8 cellular contexts compared by ENCODE assay signal in genomic region chr5:392431-392988, GRCh38. TPM values are rescaled to one million over a fixed set of nuclear protein-coding genes. Genes with fewer than 3 reads are reported as not detected.
DNase-seq lines count a peak whose midpoint lies in the region; ATAC-seq and TF ChIP-seq lines count a peak whose summit lies in the region.
"Had no signal": no experiment of that assay in that cellular context is flagged by ENCODE, and none has a peak within 500 bp of the region (broad histone marks: within the 10 kb centered on the region; RNA-seq: fewer than 3 reads in every experiment).

No MANE protein-coding gene starts in this region.

- H3K27ac ChIP-seq in esophagus muscularis mucosa (replicated peaks in 1 of 4): no peak overlapping the region
- H3K27ac ChIP-seq: cardiac muscle cell had no signal

- DNase-seq in SIG-M5 (lab: John Stamatoyannopoulos, UW) (peak; percentile 97), posterior vena cava (ENCODE audit: low spot score) (peak; percentile 67), esophagus muscularis mucosa (ENCODE audit: extremely low spot score) (no peak), GM03348 (ENCODE audit: low spot score) (no peak)
- DNase-seq in activated naive CD4-positive, alpha-beta T cell treated with Interleukin-2 at 50 U/mL for 16 hours: peak; percentile 81

- no peak for TF ChIP-seq POLR2A in esophagus muscularis mucosa (IDR thresholded peaks at IDR 0.05; ENCODE audit: low read depth)

- peaks cover 0 to 19% (median 0%) of the 10 kb centered on the region in 4 donors for H3K27me3 ChIP-seq in esophagus muscularis mucosa
- H3K27me3 ChIP-seq: cardiac muscle cell had no signal

- peaks cover 0 to 10% (median 2%) of the 10 kb centered on the region in 4 donors for H3K4me1 ChIP-seq in esophagus muscularis mucosa

- no peak overlapping the region for H3K4me3 ChIP-seq in esophagus muscularis mucosa
- H3K4me3 ChIP-seq: cardiac muscle cell had no signal

- ATAC-seq in GM19025 (IDR thresholded peaks at IDR 0.05; ENCODE audit: low read depth, unreplicated experiment): peak; percentile 69
- ATAC-seq in HG02970 (IDR thresholded peaks at IDR 0.05; ENCODE audit: low FRiP score, unreplicated experiment): peak; percentile 80

- no peak for TF ChIP-seq EP300 in esophagus muscularis mucosa (IDR thresholded peaks at IDR 0.05)

- intact Hi-C loops in posterior vena cava (cut with DNase I): no loop called here
- intact Hi-C loops in esophagus muscularis mucosa (cut with DNase I): no loop called here

- no peaks in the 10 kb centered on the region for H3K36me3 ChIP-seq in esophagus muscularis mucosa
- H3K36me3 ChIP-seq: cardiac muscle cell had no signal

- WGBS in esophagus muscularis mucosa: 86% methylated on average over 30 of the region's 30 CpGs

- no peak for TF ChIP-seq CTCF in esophagus muscularis mucosa (IDR thresholded peaks at IDR 0.05)

- no peaks in the 10 kb centered on the region for H3K9me3 ChIP-seq in esophagus muscularis mucosa

RNA-seq across cellular contexts. Expression of gene EXOC3, which starts 50.5 kb away (rescaled TPM):
- total RNA-seq in posterior vena cava (10 to 100 TPM; 52.6 to 54.2 TPM), esophagus muscularis mucosa (10 to 100 TPM; 48.6 to 82.1 (median 59.3) TPM)

Comparison
In these comparisons a context has a peak if more than half of its experiments do, and no peak if none do; other contexts are left out.
1. DNase-seq: peak in SIG-M5 (single experiment), activated naive CD4-positive, alpha-beta T cell treated with Interleukin-2 at 50 U/mL for 16 hours (single experiment) and posterior vena cava (single experiment); none in esophagus muscularis mucosa (single experiment) and GM03348 (single experiment).